ENCODE assay signal across 10 cellular contexts in genomic region chr4:172998527-172999469, GRCh38.
DNase-seq lines count a peak whose midpoint lies in the region; ATAC-seq and TF ChIP-seq lines count a peak whose summit lies in the region.
"Had no signal": no experiment of that assay in that cellular context is flagged by ENCODE, and none has a peak within 500 bp of the region (broad histone marks: within the 10 kb centered on the region; RNA-seq: fewer than 3 reads in every experiment).

No MANE protein-coding gene starts in this region.

- H3K4me3 ChIP-seq in LNCaP clone FGC (ENCODE audit: low read depth, low read length) (no peak overlapping the region), ascending aorta (no peak overlapping the region), lower lobe of right lung (no peak overlapping the region)

- TF ChIP-seq CTCF in LNCaP clone FGC (IDR thresholded peaks at IDR 0.05; ENCODE audit: control insufficient read depth, extremely low read depth, insufficient read depth) (no peak), ascending aorta (IDR thresholded peaks at IDR 0.05) (no peak), lower lobe of right lung (IDR thresholded peaks at IDR 0.05) (no peak)

- H3K27me3 ChIP-seq in ascending aorta, result no peaks in the 10 kb centered on the region
- H3K27me3 ChIP-seq in lower lobe of right lung (ENCODE audit: low read depth), result no peaks in the 10 kb centered on the region

- ATAC-seq in left colon (peak; percentile 94), lower lobe of right lung (no peak)

- H3K36me3 ChIP-seq in ascending aorta, result no peaks in the 10 kb centered on the region
- H3K36me3 ChIP-seq in lower lobe of right lung, result no peaks in the 10 kb centered on the region

- peak overlapping the region; percentile 76 to 83 for H3K27ac ChIP-seq in ascending aorta
- no peak overlapping the region for H3K27ac ChIP-seq in lower lobe of right lung

- intact Hi-C loops in ascending aorta (cut with DNase I), result loop anchor here (2.0 to 5.0 kb wide), 2 partner anchors 16 to 36 kb away; no protein-coding TSS in a partner anchor
- intact Hi-C loops in left colon (cut with DNase I, micrococcal nuclease), result no loop called here
- intact Hi-C loops in lower lobe of right lung (cut with DNase I), result no loop called here

- peaks cover 3 to 19% of the 10 kb centered on the region in 2 donors for H3K4me1 ChIP-seq in ascending aorta
- peaks cover 3% of the 10 kb centered on the region for H3K4me1 ChIP-seq in lower lobe of right lung

- DNase-seq in EH (ENCODE audit: low read depth), result peak; percentile 56
- peak; percentile 36 for DNase-seq in LNCaP clone FGC (ENCODE audit: low read depth)
- DNase-seq in ascending aorta (ENCODE audit: low spot score in 2 of 2), result no peak
- no peak for DNase-seq in left colon
- DNase-seq in cerebellar cortex (ENCODE audit: low spot score), result no peak
- DNase-seq in KG1 (lab: John Stamatoyannopoulos, UW), result no peak
- no peak for DNase-seq in GOT3 (lab: John Stamatoyannopoulos, UW)
- DNase-seq in lower lobe of right lung, result no peak
- DNase-seq: NCI-H526 treated with DMSO at 0.1 percent for 48 hours, nucleus accumbens had no signal

- no peaks in the 10 kb centered on the region for H3K9me3 ChIP-seq in ascending aorta
- no peaks in the 10 kb centered on the region for H3K9me3 ChIP-seq in lower lobe of right lung

Comparison
In these comparisons a context has a peak if more than half of its experiments do, and no peak if none do; other contexts are left out.
1. DNase-seq: peak in EH (single experiment) and LNCaP clone FGC (single experiment); none in ascending aorta (0 of 2), left colon (0 of 2), cerebellar cortex (single experiment), KG1 (single experiment), GOT3 (single experiment) and lower lobe of right lung (single experiment).